ENCODE assay signal across 13 cellular contexts in genomic region chr9:20659474-20659962, GRCh38. TPM values are rescaled to one million over a fixed set of nuclear protein-coding genes. Genes with fewer than 3 reads are reported as not detected.
DNase-seq lines count a peak whose midpoint lies in the region; ATAC-seq, FAIRE-seq and TF ChIP-seq lines count a peak whose summit lies in the region.
"Had no signal": no experiment of that assay in that cellular context is flagged by ENCODE, and none has a peak within 500 bp of the region (broad histone marks: within the 10 kb centered on the region; RNA-seq: fewer than 3 reads in every experiment).

No MANE protein-coding gene starts in this region.

- no peaks in the 10 kb centered on the region for H3K27me3 ChIP-seq in GM06990 (replicated peaks; ENCODE audit: control insufficient read depth, insufficient read depth, low read length)
- H3K27me3 ChIP-seq in HUES64 (ENCODE audit: insufficient read depth, low read length), result no peaks in the 10 kb centered on the region
- H3K27me3 ChIP-seq in GM12878 (replicated peaks in 1 of 2; ENCODE audit: control insufficient read depth in 2 of 2, insufficient read depth in 2 of 2, low read length in 1 of 2), result no peaks in the 10 kb centered on the region
- no peaks in the 10 kb centered on the region for H3K27me3 ChIP-seq in neural cell (ENCODE audit: insufficient read depth, low read depth, low read length)

- H3K36me3 Mint-ChIP-seq in natural killer cell, result no peaks in the 10 kb centered on the region
- H3K36me3 Mint-ChIP-seq: naive thymus-derived CD8-positive, alpha-beta T cell had no signal

- H3K27ac Mint-ChIP-seq in natural killer cell, result no peak overlapping the region
- H3K27ac Mint-ChIP-seq: CD4-positive, alpha-beta T cell; stimulated activated naive CD8-positive, alpha-beta T cell treated with anti-CD3 and anti-CD28 coated beads, Interleukin-15, amount 100 ng/mL, for 72 hours had no signal

- CTCF ChIA-PET in GM12878 (lab: Yijun Ruan, JAX), result interaction anchor here (0.7 to 3.4 kb wide), 9 partner anchors 10 to 143 kb away, joined by 3 to 18 read pairs (median 8); partner anchors contain the start of gene MLLT3
- CTCF ChIA-PET in RWPE1 (lab: Yijun Ruan, JAX), result no interaction called here

- H3K4me1 ChIP-seq in HUES64 (ENCODE audit: insufficient read depth, low read length) (peaks cover 46% of the 10 kb centered on the region), GM12878 (ENCODE audit: control insufficient read depth, insufficient read depth, low read length) (no peaks in the 10 kb centered on the region)

- no peak overlapping the region for H3K4me3 Mint-ChIP-seq in natural killer cell
- H3K4me3 Mint-ChIP-seq: stimulated activated naive CD8-positive, alpha-beta T cell treated with anti-CD3 and anti-CD28 coated beads, Interleukin-15, amount 100 ng/mL, for 72 hours had no signal

- in situ Hi-C loops in GM12878 (cut with MboI), result no loop called here

- BruUV-seq in GM12878 (replicated peaks; lab: Mats Ljungman, UMichigan), result no TSS peak

- no peaks in the 10 kb centered on the region for H3K9me3 ChIP-seq in HUES64 (ENCODE audit: insufficient read depth, low read depth, low read length)
- no peaks in the 10 kb centered on the region for H3K9me3 ChIP-seq in GM12878 (replicated peaks; ENCODE audit: control insufficient read depth, insufficient read depth, low read length)
- no peaks in the 10 kb centered on the region for H3K9me3 ChIP-seq in neural cell (ENCODE audit: low read length)

- no peaks in the 10 kb centered on the region for H4K20me1 ChIP-seq in GM12878 (ENCODE audit: control insufficient read depth, insufficient read depth)
- H4K20me1 ChIP-seq in neural cell (ENCODE audit: insufficient read depth), result no peaks in the 10 kb centered on the region

- POLR2A ChIA-PET in GM12878 (lab: Charles Lee), result interaction anchor here (0.5 to 8.7 kb wide), 7 partner anchors 11 to 742 kb away, joined by 3 to 165 read pairs (median 6); partner anchors contain the start of genes FOCAD and MLLT3
- POLR2A ChIA-PET in RWPE1 (lab: Yijun Ruan, JAX; ENCODE audit: low non-redundant PET), result no interaction called here

- H3K4me2 ChIP-seq in GM12878 (ENCODE audit: control insufficient read depth, insufficient read depth), result peak overlapping the region; percentile 49
- H3K4me2 ChIP-seq in neural cell (ENCODE audit: low read length), result no peak overlapping the region

- RAD21 ChIA-PET in GM12878 (lab: Charles Lee; ENCODE audit: unreplicated experiment), result interaction anchor here (0.9 to 6.0 kb wide), 11 partner anchors 10 to 280 kb away, joined by 3 to 176 read pairs (median 5); partner anchors contain the start of genes FOCAD and MLLT3

- intact Hi-C loops in GM12878 (cut with micrococcal nuclease; ENCODE audit: unreplicated experiment) (loop anchor here (1.0 kb wide), 2 partner anchors 19 to 35 kb away; no protein-coding TSS in a partner anchor), natural killer cell (cut with micrococcal nuclease) (no loop called here)

- H3K4me1 Mint-ChIP-seq in natural killer cell, result no peaks in the 10 kb centered on the region
- H3K4me1 Mint-ChIP-seq: stimulated activated naive CD8-positive, alpha-beta T cell treated with anti-CD3 and anti-CD28 coated beads, Interleukin-15, amount 100 ng/mL, for 72 hours had no signal

- TF ChIP-seq RAD21 in GM12878 (IDR thresholded peaks at IDR 0.05; ENCODE audit: insufficient read depth, low read depth, low read length), result no peak
- no peak for TF ChIP-seq RAD21 in neural cell (conservative IDR thresholded peaks at IDR 0.05)

- 73% methylated on average over 2 of the region's 2 CpGs for WGBS in HUES64
- 11% methylated on average over 2 of the region's 2 CpGs for WGBS in GM12878 (ENCODE audit: insufficient coverage, insufficient replicate concordance, low lambda C conversion rate, missing lambda C conversion rate)

- SMC1A ChIA-PET in GM12878 (lab: Charles Lee; ENCODE audit: uncharacterized antibody, unreplicated experiment), result interaction anchor here (0.7 to 6.0 kb wide), 19 partner anchors 10 to 338 kb away, joined by 3 to 199 read pairs (median 3); partner anchors contain the start of genes FOCAD and MLLT3

- TF ChIP-seq EP300 in GM12878 (IDR thresholded peaks at IDR 0.05; ENCODE audit: borderline replicate concordance in 1 of 2, control insufficient read depth in 1 of 2, low read depth in 2 of 2, low read length in 2 of 2) (no peak), neural cell (conservative IDR thresholded peaks at IDR 0.05; ENCODE audit: poor library complexity, severe bottlenecking) (no peak)

- no peak for TF ChIP-seq POLR2A in GM12878 (IDR thresholded peaks at IDR 0.05; ENCODE audit: low read depth, low read length)

- no peaks in the 10 kb centered on the region for H3K9me3 Mint-ChIP-seq in natural killer cell
- H3K9me3 Mint-ChIP-seq: CD4-positive, alpha-beta T cell; naive thymus-derived CD8-positive, alpha-beta T cell; stimulated activated naive CD8-positive, alpha-beta T cell treated with anti-CD3 and anti-CD28 coated beads, Interleukin-15, amount 100 ng/mL, for 72 hours had no signal

- H3K36me3 ChIP-seq in GM06990 (ENCODE audit: control insufficient read depth, insufficient read depth, low read length) (no peaks in the 10 kb centered on the region), HUES64 (ENCODE audit: insufficient read depth, low read length) (no peaks in the 10 kb centered on the region; the same call in 1 of the 2 replicates), GM12878 (ENCODE audit: control insufficient read depth in 2 of 2, insufficient read depth in 2 of 2, low read length in 1 of 2) (no peaks in the 10 kb centered on the region), neural cell (ENCODE audit: insufficient read depth, low read length) (no peaks in the 10 kb centered on the region)

- peak; percentile 2; the same call in 2 of the 3 replicates for ATAC-seq in GM12878
- ATAC-seq in natural killer cell, result no peak
- ATAC-seq: stimulated activated naive CD8-positive, alpha-beta T cell treated with anti-CD3 and anti-CD28 coated beads, Interleukin-15, amount 100 ng/mL, for 72 hours had no signal

- H3K27ac ChIP-seq in HUES64 (ENCODE audit: low read depth, low read length), result no peak overlapping the region
- peak overlapping the region; percentile 88; the same call in 1 of the 2 replicates for H3K27ac ChIP-seq in GM12878 (ENCODE audit: control insufficient read depth, insufficient read depth)
- no peak overlapping the region for H3K27ac ChIP-seq in neural cell (ENCODE audit: low read length)
- no peak overlapping the region for H3K27ac ChIP-seq in RWPE1
- H3K27ac ChIP-seq: dorsolateral prefrontal cortex had no signal

- TF ChIP-seq CTCF in GM06990 (IDR thresholded peaks at IDR 0.05; ENCODE audit: insufficient read depth, low read length, poor library complexity, severe bottlenecking), result no peak
- TF ChIP-seq CTCF in GM12878 (IDR thresholded peaks at IDR 0.05 in 2 of 3, conservative IDR thresholded peaks at IDR 0.05 in 1 of 3; ENCODE audit: control insufficient read depth in 2 of 3, extremely low read depth in 1 of 3, insufficient read depth in 1 of 3, low read depth in 3 of 3, low read length in 3 of 3), result no peak
- no peak for TF ChIP-seq CTCF in neural cell (IDR thresholded peaks at IDR 0.05; ENCODE audit: poor library complexity, severe bottlenecking)
- TF ChIP-seq CTCF in RWPE1 (conservative IDR thresholded peaks at IDR 0.05; ENCODE audit: low read depth), result no peak
- TF ChIP-seq CTCF in natural killer cell (IDR thresholded peaks at IDR 0.05), result no peak

- H2AFZ ChIP-seq in GM12878 (ENCODE audit: control insufficient read depth, low read depth, low read length), result no peak overlapping the region
- no peak overlapping the region for H2AFZ ChIP-seq in neural cell (ENCODE audit: low read depth, low read length)

- H3K4me3 ChIP-seq in GM06990 (replicated peaks; ENCODE audit: low read depth, low read length), result peak overlapping the region; percentile 65
- peak overlapping the region; percentile 66 for H3K4me3 ChIP-seq in HUES64 (ENCODE audit: low read length)
- peak overlapping the region; percentile 76 for H3K4me3 ChIP-seq in GM12878
- peak overlapping the region; percentile 57 for H3K4me3 ChIP-seq in neural cell (ENCODE audit: low read length)

- H3K79me2 ChIP-seq in GM12878 (ENCODE audit: control insufficient read depth, insufficient read depth, low read length) (peaks cover 55% of the 10 kb centered on the region), neural cell (replicated peaks; ENCODE audit: insufficient read depth, low read length) (peaks cover 3% of the 10 kb centered on the region)

- no peaks in the 10 kb centered on the region for H3F3A ChIP-seq in neural cell (ENCODE audit: insufficient read depth, low read length, poor library complexity, severe bottlenecking)

- peak; percentile 44 for FAIRE-seq in GM12878 (lab: Jason Lieb, UNC)

- peaks cover 0 to 3% of the 10 kb centered on the region in 2 donors for H3K27me3 Mint-ChIP-seq in natural killer cell (ENCODE audit: low read depth in 2 of 2)
- H3K27me3 Mint-ChIP-seq: CD4-positive, alpha-beta T cell; stimulated activated naive CD8-positive, alpha-beta T cell treated with anti-CD3 and anti-CD28 coated beads, Interleukin-15, amount 100 ng/mL, for 72 hours had no signal

- DNase-seq in GM06990 (ENCODE audit: extremely low read depth, insufficient read length) (no peak), GM12878 (ENCODE audit: low read depth, low spot score) (no peak), RWPE1 (ENCODE audit: low spot score) (no peak), natural killer cell (no peak), DMS79 (lab: John Stamatoyannopoulos, UW) (no peak), hypothalamus (lab: John Stamatoyannopoulos, UW) (no peak)
- DNase-seq: activated CD4-positive, alpha-beta T cell treated with anti-CD3 and anti-CD28 coated beads, Interleukin-2, amount 50 U/mL, for 1 hour; CD4-positive, alpha-beta T cell; dorsolateral prefrontal cortex; naive thymus-derived CD8-positive, alpha-beta T cell; stimulated activated naive CD8-positive, alpha-beta T cell treated with anti-CD3 and anti-CD28 coated beads, Interleukin-15, amount 100 ng/mL, for 72 hours had no signal

- H3K9me2 ChIP-seq in neural cell (ENCODE audit: insufficient read depth, low read length), result no peaks in the 10 kb centered on the region

- H3K9ac ChIP-seq in HUES64 (ENCODE audit: low read depth, low read length) (no peak overlapping the region), GM12878 (ENCODE audit: control insufficient read depth, insufficient read depth, low read length) (peak overlapping the region; percentile 77; the same call in 1 of the 2 replicates), neural cell (ENCODE audit: low read length) (no peak overlapping the region)

RNA-seq across cellular contexts. Expression of gene FOCAD, which starts 24.5 kb away (rescaled TPM):
- 26.7 TPM for polyA plus RNA-seq in HUES64 (2013, experiment 1 of 2)
- 32.8 TPM for polyA plus RNA-seq in HUES64 (2013, experiment 2 of 2)
- total RNA-seq in GM12878 (2013; cell fraction: nucleolus; rRNA removed), result 610 and 686 TPM in 2 replicates
- total RNA-seq in GM12878 (2014; rRNA removed) (44.7 and 49.6 TPM in 2 replicates), GM12878 (2014; rRNA removed; fragmentation: Illumina TruSeq; extraction: Trizol) (42.5 and 43.9 TPM in 2 replicates), GM12878 (2021) (43.8 and 46.8 TPM in 2 replicates), natural killer cell (10 to 100 TPM; 15.1 to 27.6 (median 18.8) TPM)
- 16.3 TPM for polyA plus RNA-seq in GM12878 (2011; ENCODE audit: low read depth)
- polyA plus RNA-seq in GM12878 (2011; rRNA removed) (93.0 and 98.3 TPM in 2 replicates), GM12878 (2014; fragmentation: Illumina TruSeq; extraction: Trizol) (30.0 and 34.0 TPM in 2 replicates), GM12878 (2014; fragmentation: Nextera tagmentation; extraction: Ambion mirVana) (10 to 100 TPM; 13.7 to 17.5 TPM), GM12878 (2014; rRNA removed) (26.5 and 30.8 TPM in 2 replicates), GM12878 (2016; fragmentation: Nextera tagmentation; extraction: Ambion mirVana) (10 to 100 TPM; 41.0 to 45.9 TPM), neural cell (23.5 and 39.5 TPM in 2 replicates)
- 63.5 and 91.7 TPM in 2 replicates for polyA plus RNA-seq in GM12878 (2011; cell fraction: cytosol; rRNA removed)
- 90.4 and 116 TPM in 2 replicates for polyA plus RNA-seq in GM12878 (2011; cell fraction: nucleus; rRNA removed)
- polyA plus RNA-seq in GM12878 (2012), result 14.9 and 18.9 TPM in 2 replicates
- 290 and 353 TPM in 2 replicates for polyA minus RNA-seq in GM12878 (2011; rRNA and poly(A)+ RNA removed)
- polyA minus RNA-seq in GM12878 (2011; cell fraction: cytosol; rRNA and poly(A)+ RNA removed), result 57.9 and 62.0 TPM in 2 replicates
- polyA minus RNA-seq in GM12878 (2011; cell fraction: nucleus; rRNA and poly(A)+ RNA removed), result 267 and 318 TPM in 2 replicates
- 108 and 165 TPM in 2 replicates for polyA minus RNA-seq in neural cell

RNA-seq across cellular contexts. Expression of gene MLLT3, which starts 37.2 kb away (rescaled TPM):
- 15.7 TPM for polyA plus RNA-seq in HUES64 (2013, experiment 1 of 2)
- polyA plus RNA-seq in HUES64 (2013, experiment 2 of 2), result 21.6 TPM
- 73.4 and 76.3 TPM in 2 replicates for total RNA-seq in GM12878 (2013; cell fraction: nucleolus; rRNA removed)
- total RNA-seq in GM12878 (2014; rRNA removed) (29.4 and 38.2 TPM in 2 replicates), GM12878 (2014; rRNA removed; fragmentation: Illumina TruSeq; extraction: Trizol) (46.7 and 47.4 TPM in 2 replicates), GM12878 (2021) (38.4 and 40.7 TPM in 2 replicates), natural killer cell (10 to 100 TPM; 24.3 to 26.6 (median 25.2) TPM)
- 36.8 TPM for polyA plus RNA-seq in GM12878 (2011; ENCODE audit: low read depth)
- polyA plus RNA-seq in GM12878 (2011; rRNA removed) (72.3 and 124 TPM in 2 replicates), GM12878 (2014; fragmentation: Illumina TruSeq; extraction: Trizol) (36.7 and 57.0 TPM in 2 replicates), GM12878 (2014; fragmentation: Nextera tagmentation; extraction: Ambion mirVana) (10 to 100 TPM; 32.9 to 37.9 TPM), GM12878 (2014; rRNA removed) (26.4 and 34.5 TPM in 2 replicates), GM12878 (2016; fragmentation: Nextera tagmentation; extraction: Ambion mirVana) (10 to 100 TPM; 17.7 to 20.3 TPM), neural cell (61.5 and 68.9 TPM in 2 replicates)
- polyA plus RNA-seq in GM12878 (2011; cell fraction: cytosol; rRNA removed), result 29.1 and 32.0 TPM in 2 replicates
- 19.6 and 29.5 TPM in 2 replicates for polyA plus RNA-seq in GM12878 (2011; cell fraction: nucleus; rRNA removed)
- 34.3 and 48.6 TPM in 2 replicates for polyA plus RNA-seq in GM12878 (2012)
- 53.1 and 108 TPM in 2 replicates for polyA minus RNA-seq in GM12878 (2011; rRNA and poly(A)+ RNA removed)
- 22.1 and 24.3 TPM in 2 replicates for polyA minus RNA-seq in GM12878 (2011; cell fraction: cytosol; rRNA and poly(A)+ RNA removed)
- polyA minus RNA-seq in GM12878 (2011; cell fraction: nucleus; rRNA and poly(A)+ RNA removed), result 33.1 and 36.6 TPM in 2 replicates
- 191 and 211 TPM in 2 replicates for polyA minus RNA-seq in neural cell
